In the genomic region with DNA sequence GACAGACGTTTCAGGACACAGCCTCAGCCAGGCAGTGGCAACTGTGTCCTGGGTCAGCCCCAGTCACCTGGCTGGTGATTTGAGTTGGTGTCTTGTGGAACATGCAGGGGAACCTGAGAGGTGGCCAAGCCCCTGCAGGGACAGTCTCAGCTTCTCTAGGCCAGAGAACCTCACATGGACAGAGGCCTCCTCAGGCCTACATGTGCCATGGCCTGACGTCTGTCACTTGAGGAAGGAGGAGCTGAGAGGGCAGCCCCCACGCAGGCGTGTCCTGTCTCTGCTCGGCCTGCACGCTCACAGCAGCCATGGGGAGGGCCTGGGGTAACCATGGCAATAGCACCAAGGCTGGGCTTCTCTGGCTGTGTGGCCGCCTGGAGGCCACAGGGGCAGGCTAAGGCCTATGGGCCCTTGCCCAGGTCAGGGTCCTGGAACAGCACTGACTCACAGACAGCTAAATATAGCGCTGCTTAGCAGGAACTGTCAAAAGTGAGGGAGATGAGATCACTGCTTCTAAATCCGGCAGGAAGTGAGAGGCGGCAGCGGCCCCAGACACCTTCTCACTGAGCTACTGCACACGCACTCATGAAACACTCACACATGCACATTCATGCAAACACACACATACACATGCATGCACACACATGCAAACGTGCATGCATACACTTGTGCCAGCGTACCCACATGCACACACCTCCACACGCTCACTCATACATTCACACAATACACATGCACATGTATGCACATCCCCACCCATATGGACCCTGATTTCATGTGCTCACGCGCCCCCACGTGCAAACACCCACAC, we compare ENCODE assay signal across 8 cellular contexts. TPM values are rescaled to one million over a fixed set of nuclear protein-coding genes. Genes with fewer than 3 reads are reported as not detected.
DNase-seq lines count a peak whose midpoint lies in the region; ATAC-seq, FAIRE-seq and TF ChIP-seq lines count a peak whose summit lies in the region.

No MANE protein-coding gene starts in this region.

- peak overlapping the region; percentile 56 for H3K4me3 Mint-ChIP-seq in activated T-helper 1 cell treated with anti-CD3 and anti-CD28 coated beads, Interleukin-12 subunit alpha, Interleukin-12 subunit beta, Interleukin-2, Interleukin-4 antibody, amounts not matched to agents 30 ng/mL and 10 ng/mL and 1 ng/mL, durations not matched to agents 14 hours and 24 hours and 36 hours

- H3K36me3 Mint-ChIP-seq in activated T-helper 1 cell treated with anti-CD3 and anti-CD28 coated beads, Interleukin-12 subunit alpha, Interleukin-12 subunit beta, Interleukin-2, Interleukin-4 antibody, amounts not matched to agents 30 ng/mL and 10 ng/mL and 1 ng/mL, durations not matched to agents 14 hours and 24 hours and 36 hours (ENCODE audit: low read depth): no peaks in the 10 kb centered on the region

- no peaks in the 10 kb centered on the region for H3K9me3 ChIP-seq in PC-3 (ENCODE audit: low read length)
- H3K9me3 ChIP-seq in pancreas: no peaks in the 10 kb centered on the region
- H3K9me3 ChIP-seq in thymus (ENCODE audit: control insufficient read depth): no peaks in the 10 kb centered on the region

- peak overlapping the region; percentile 78 for H3K27ac Mint-ChIP-seq in activated T-helper 1 cell treated with anti-CD3 and anti-CD28 coated beads, Interleukin-12 subunit alpha, Interleukin-12 subunit beta, Interleukin-2, Interleukin-4 antibody, amounts not matched to agents 30 ng/mL and 10 ng/mL and 1 ng/mL, durations not matched to agents 14 hours and 24 hours and 36 hours

- H3K27me3 ChIP-seq in PC-3 (ENCODE audit: low read length): no peaks in the 10 kb centered on the region
- H3K27me3 ChIP-seq in pancreas: no peaks in the 10 kb centered on the region
- H3K27me3 ChIP-seq in thymus (ENCODE audit: control insufficient read depth, insufficient read depth): no peaks in the 10 kb centered on the region

- no TSS peak for BruUV-seq in PC-3 (replicated peaks; lab: Mats Ljungman, UMichigan)

- H3K4me3 ChIP-seq in PC-3 (ENCODE audit: low read length) (no peak overlapping the region), fibroblast of pulmonary artery (replicated peaks; ENCODE audit: low read depth, low read length) (no peak overlapping the region), pancreas (no peak overlapping the region), thymus (ENCODE audit: low read length) (no peak overlapping the region)

- no peaks in the 10 kb centered on the region for H3K79me2 ChIP-seq in PC-3 (ENCODE audit: low read length)

- no peaks in the 10 kb centered on the region for H4K20me1 ChIP-seq in PC-3 (ENCODE audit: low read length)

- H2AFZ ChIP-seq in PC-3 (ENCODE audit: low read length): no peak overlapping the region

- no peaks in the 10 kb centered on the region for H3K9me3 Mint-ChIP-seq in activated T-helper 1 cell treated with anti-CD3 and anti-CD28 coated beads, Interleukin-12 subunit alpha, Interleukin-12 subunit beta, Interleukin-2, Interleukin-4 antibody, amounts not matched to agents 30 ng/mL and 10 ng/mL and 1 ng/mL, durations not matched to agents 14 hours and 24 hours and 36 hours

- peaks cover 34% of the 10 kb centered on the region for H3K4me1 Mint-ChIP-seq in activated T-helper 1 cell treated with anti-CD3 and anti-CD28 coated beads, Interleukin-12 subunit alpha, Interleukin-12 subunit beta, Interleukin-2, Interleukin-4 antibody, amounts not matched to agents 30 ng/mL and 10 ng/mL and 1 ng/mL, durations not matched to agents 14 hours and 24 hours and 36 hours (ENCODE audit: low read depth)

- CTCF ChIA-PET in PC-3 (lab: Charles Lee): no interaction called here

- intact Hi-C loops in PC-3 (cut with micrococcal nuclease) (loop anchor here (2.0 kb wide), 1 partner anchor 121 kb away; no protein-coding TSS in a partner anchor), pancreas (cut with DNase I) (no loop called here)
- intact Hi-C loops in activated T-helper 1 cell treated with anti-CD3 and anti-CD28 coated beads, Interleukin-12 subunit alpha, Interleukin-12 subunit beta, Interleukin-2, Interleukin-4 antibody, amounts not matched to agents 30 ng/mL and 10 ng/mL and 1 ng/mL, durations not matched to agents 14 hours and 24 hours and 36 hours (cut with micrococcal nuclease): loop anchor here (1.0 to 5.0 kb wide), 7 partner anchors 17 to 380 kb away; a partner anchor contains a TSS

- H3K4me1 ChIP-seq in PC-3 (ENCODE audit: insufficient read depth, low read length) (peaks cover 27% of the 10 kb centered on the region), pancreas (peaks cover 0 to 3% (median 0%) of the 10 kb centered on the region in 3 donors), thymus (ENCODE audit: control insufficient read depth, insufficient read depth, low read length) (peaks cover 12% of the 10 kb centered on the region)

- H3K27ac ChIP-seq in PC-3 (ENCODE audit: low read length) (peak overlapping the region; percentile 78), pancreas (peak overlapping the region in 1 of 4 donors; percentile 8), thymus (ENCODE audit: low read depth) (peak overlapping the region; percentile 85)

- no peaks in the 10 kb centered on the region for H3F3A ChIP-seq in PC-3 (ENCODE audit: low read length, unreplicated experiment)

- DNase-seq in PC-3: peak; percentile 78
- DNase-seq in activated T-helper 1 cell treated with anti-CD3 and anti-CD28 coated beads, Interleukin-12 subunit alpha, Interleukin-12 subunit beta, Interleukin-2, Interleukin-4 antibody, amounts not matched to agents 30 ng/mL and 10 ng/mL and 1 ng/mL, durations not matched to agents 14 hours and 24 hours and 36 hours (ENCODE audit: low spot score): peak; percentile 69
- DNase-seq in fibroblast of pulmonary artery (ENCODE audit: low read depth): peak; percentile 91
- DNase-seq in pancreas: peak in 3 of 6 donors; percentile 16 to 36 (median 24)
- no peak for DNase-seq in NCI-H128 (lab: John Stamatoyannopoulos, UW; ENCODE audit: unreplicated experiment)

- no peaks in the 10 kb centered on the region for H3K9me2 ChIP-seq in PC-3 (replicated peaks; ENCODE audit: low read length)

- no peaks in the 10 kb centered on the region for H3K36me3 ChIP-seq in PC-3 (ENCODE audit: low read depth, low read length)
- H3K36me3 ChIP-seq in pancreas: no peaks in the 10 kb centered on the region
- no peaks in the 10 kb centered on the region for H3K36me3 ChIP-seq in thymus (ENCODE audit: control insufficient read depth, insufficient read depth)

- H3K4me2 ChIP-seq in PC-3 (ENCODE audit: low read length): peak overlapping the region; percentile 50

- no peak for FAIRE-seq in pancreas (lab: Jason Lieb, UNC)

- TF ChIP-seq CTCF in PC-3 (conservative IDR thresholded peaks at IDR 0.05; ENCODE audit: low read depth, low read length): no peak
- TF ChIP-seq CTCF in fibroblast of pulmonary artery (IDR thresholded peaks at IDR 0.05; ENCODE audit: low read length, missing control alignments): no peak
- no peak for TF ChIP-seq CTCF in pancreas (IDR thresholded peaks at IDR 0.05)

- POLR2A ChIA-PET in PC-3 (lab: Charles Lee; ENCODE audit: unreplicated experiment): no interaction called here

- H3K9ac ChIP-seq in PC-3 (ENCODE audit: low read length): peak overlapping the region; percentile 71

- 63 to 76% methylated on average over 18 of the region's 18 CpGs for WGBS in pancreas, 2 donors
- 39% methylated on average over 18 of the region's 18 CpGs for WGBS in thymus

- ATAC-seq in GM18508 (IDR thresholded peaks at IDR 0.05; ENCODE audit: insufficient read depth, unreplicated experiment) (peak; percentile 87), HG02884 (IDR thresholded peaks at IDR 0.05; ENCODE audit: unreplicated experiment) (peak; percentile 88), PC-3 (peak; percentile 78), pancreas (peak in 3 of 4 donors; percentile 75 to 85 (median 84))

- H3K27me3 Mint-ChIP-seq in activated T-helper 1 cell treated with anti-CD3 and anti-CD28 coated beads, Interleukin-12 subunit alpha, Interleukin-12 subunit beta, Interleukin-2, Interleukin-4 antibody, amounts not matched to agents 30 ng/mL and 10 ng/mL and 1 ng/mL, durations not matched to agents 14 hours and 24 hours and 36 hours (ENCODE audit: insufficient read depth): no peaks in the 10 kb centered on the region

RNA-seq across cellular contexts. Expression of a gene that starts 57.0 kb away (rescaled TPM):
- total RNA-seq in PC-3 (2014; rRNA removed): 133 and 147 TPM in 2 replicates
- 91.8 and 92.1 TPM in 2 replicates for total RNA-seq in activated T-helper 1 cell treated with anti-CD3 and anti-CD28 coated beads, Interleukin-12 subunit alpha, Interleukin-12 subunit beta, Interleukin-2, Interleukin-4 antibody, amounts not matched to agents 30 ng/mL and 10 ng/mL and 1 ng/mL, durations not matched to agents 14 hours and 24 hours and 36 hours
- total RNA-seq in pancreas: 10 to 100 TPM; 33.4 to 48.7 (median 38.8) TPM
- polyA plus RNA-seq in pancreas: 10 to 100 TPM; 27.7 to 31.3 TPM
- polyA plus RNA-seq in thymus: 38.9 TPM

Comparison
In these comparisons a context has a peak if more than half of its experiments do, and no peak if none do; other contexts are left out.
1. intact Hi-C loops: an anchor here in PC-3 (2.0 kb wide) and activated T-helper 1 cell treated with anti-CD3 and anti-CD28 coated beads, Interleukin-12 subunit alpha, Interleukin-12 subunit beta, Interleukin-2, Interleukin-4 antibody, amounts not matched to agents 30 ng/mL and 10 ng/mL and 1 ng/mL, durations not matched to agents 14 hours and 24 hours and 36 hours (1.0 to 5.0 kb wide); none called in pancreas.